ENCODE assay signal across 32 cellular contexts in genomic region chr6:6925391-6926164, GRCh38.
DNase-seq lines count a peak whose midpoint lies in the region; ATAC-seq and TF ChIP-seq lines count a peak whose summit lies in the region.
"Had no signal": no experiment of that assay in that cellular context is flagged by ENCODE, and none has a peak within 500 bp of the region (broad histone marks: within the 10 kb centered on the region; RNA-seq: fewer than 3 reads in every experiment).

No MANE protein-coding gene starts in this region.

- CTCF ChIA-PET in RWPE1 (lab: Yijun Ruan, JAX), result interaction anchor here (0.7 kb wide), 1 partner anchor 11 kb away, joined by 3 read pairs; no protein-coding TSS in a partner anchor

- ATAC-seq in esophagus mucosa (peak; percentile 17), HG02884 (IDR thresholded peaks at IDR 0.05; ENCODE audit: unreplicated experiment) (no peak)
- ATAC-seq in stimulated activated effector memory CD8-positive, alpha-beta T cell treated with anti-CD3 and anti-CD28 coated beads, Interleukin-12 subunit alpha, Interleukin-12 subunit beta, amount 100 ng/mL, for 72 hours, result no peak
- ATAC-seq: activated T-helper 17 cell treated with anti-CD3 and anti-CD28 coated beads, Interleukin-2, amount 50 U/mL, for 72 hours; heart left ventricle; left colon had no signal

- POLR2A ChIA-PET in RWPE1 (lab: Yijun Ruan, JAX; ENCODE audit: low non-redundant PET), result no interaction called here

- H3K27ac ChIP-seq in RWPE1, result no peak overlapping the region
- H3K27ac ChIP-seq: neutrophil, Peyer's patch, prostate gland, SJCRH30, stomach, tibial artery had no signal

- no peaks in the 10 kb centered on the region for H3K4me1 Mint-ChIP-seq in stimulated activated effector memory CD8-positive, alpha-beta T cell treated with anti-CD3 and anti-CD28 coated beads, Interleukin-12 subunit alpha, Interleukin-12 subunit beta, amount 100 ng/mL, for 72 hours
- H3K4me1 Mint-ChIP-seq: activated CD4-positive, alpha-beta memory T cell treated with anti-CD3 and anti-CD28 coated beads, Interleukin-2, amount 10 ng/mL, durations not matched to agents 7 days and 5 days; activated naive CD4-positive, alpha-beta T cell treated with anti-CD3 and anti-CD28 coated beads, Interleukin-2, amount 50 U/mL, for 24 hours; activated T-helper 17 cell treated with anti-CD3 and anti-CD28 coated beads, Interleukin-2, amount 50 U/mL, for 72 hours; CD4-positive, alpha-beta memory T cell; central memory CD8-positive, alpha-beta T cell had no signal

- H3K36me3 Mint-ChIP-seq in stimulated activated effector memory CD8-positive, alpha-beta T cell treated with anti-CD3 and anti-CD28 coated beads, Interleukin-12 subunit alpha, Interleukin-12 subunit beta, amount 100 ng/mL, for 72 hours, result no peaks in the 10 kb centered on the region
- H3K36me3 Mint-ChIP-seq: activated naive CD4-positive, alpha-beta T cell treated with anti-CD3 and anti-CD28 coated beads, Interleukin-2, amount 50 U/mL, for 24 hours; CD4-positive, alpha-beta memory T cell had no signal

- no peaks in the 10 kb centered on the region for H3K9me3 Mint-ChIP-seq in stimulated activated effector memory CD8-positive, alpha-beta T cell treated with anti-CD3 and anti-CD28 coated beads, Interleukin-12 subunit alpha, Interleukin-12 subunit beta, amount 100 ng/mL, for 72 hours
- H3K9me3 Mint-ChIP-seq: activated CD4-positive, alpha-beta memory T cell treated with anti-CD3 and anti-CD28 coated beads, Interleukin-2, amount 10 ng/mL, durations not matched to agents 7 days and 5 days; activated naive CD4-positive, alpha-beta T cell treated with anti-CD3 and anti-CD28 coated beads, Interleukin-2, amount 50 U/mL, for 24 hours; central memory CD8-positive, alpha-beta T cell had no signal

- DNase-seq in AG08395 (ENCODE audit: low spot score), result peak; percentile 40
- peak; percentile 20 for DNase-seq in RWPE1 (ENCODE audit: low spot score)
- peak; percentile 65 for DNase-seq in myocyte (ENCODE audit: low read depth)
- DNase-seq in hypothalamus (lab: John Stamatoyannopoulos, UW), result no peak
- DNase-seq in retina, result no peak
- no peak for DNase-seq in stimulated activated effector memory CD8-positive, alpha-beta T cell treated with anti-CD3 and anti-CD28 coated beads, Interleukin-12 subunit alpha, Interleukin-12 subunit beta, amount 100 ng/mL, for 72 hours (ENCODE audit: low spot score in 2 of 2)
- DNase-seq: 8988T; activated CD4-positive, alpha-beta memory T cell treated with anti-CD3 and anti-CD28 coated beads, Interleukin-2, amount 10 ng/mL, durations not matched to agents 7 days and 5 days; activated CD8-positive, alpha-beta memory T cell treated with anti-CD3 and anti-CD28 coated beads, Interleukin-2, amount 50 U/mL, for 48 hours; anterior cingulate cortex; CD4-positive, alpha-beta memory T cell; dermis blood vessel endothelial cell; GOT3; heart left ventricle; left colon; NCI-H1092 treated with DMSO at 0.1 percent for 48 hours; NCI-H187 treated with DMSO at 0.1 percent for 48 hours; NCI-H2171 treated with DMSO at 0.1 percent for 48 hours; Peyer's patch; SJCRH30; stimulated activated CD4-positive, alpha-beta T cell treated with anti-CD3 and anti-CD28 coated beads, Interleukin-1b, Interleukin-23, amount 100 ng/mL, for 48 hours; stimulated activated CD8-positive, alpha-beta memory T cell treated with anti-CD3 and anti-CD28 coated beads, Interleukin-4, amount 100 ng/mL, for 48 hours; stomach; T-helper 1 cell; tibial artery had no signal

- H3K4me3 Mint-ChIP-seq in stimulated activated effector memory CD8-positive, alpha-beta T cell treated with anti-CD3 and anti-CD28 coated beads, Interleukin-12 subunit alpha, Interleukin-12 subunit beta, amount 100 ng/mL, for 72 hours, result no peak overlapping the region
- H3K4me3 Mint-ChIP-seq: activated CD4-positive, alpha-beta memory T cell treated with anti-CD3 and anti-CD28 coated beads, Interleukin-2, amount 10 ng/mL, durations not matched to agents 7 days and 5 days; activated naive CD4-positive, alpha-beta T cell treated with anti-CD3 and anti-CD28 coated beads, Interleukin-2, amount 50 U/mL, for 24 hours; activated T-helper 17 cell treated with anti-CD3 and anti-CD28 coated beads, Interleukin-2, amount 50 U/mL, for 72 hours; CD4-positive, alpha-beta memory T cell; central memory CD8-positive, alpha-beta T cell had no signal

- H3K27ac Mint-ChIP-seq in stimulated activated effector memory CD8-positive, alpha-beta T cell treated with anti-CD3 and anti-CD28 coated beads, Interleukin-12 subunit alpha, Interleukin-12 subunit beta, amount 100 ng/mL, for 72 hours, result no peak overlapping the region
- H3K27ac Mint-ChIP-seq: activated CD4-positive, alpha-beta memory T cell treated with anti-CD3 and anti-CD28 coated beads, Interleukin-2, amount 10 ng/mL, durations not matched to agents 7 days and 5 days; activated naive CD4-positive, alpha-beta T cell treated with anti-CD3 and anti-CD28 coated beads, Interleukin-2, amount 50 U/mL, for 24 hours; activated T-helper 17 cell treated with anti-CD3 and anti-CD28 coated beads, Interleukin-2, amount 50 U/mL, for 72 hours; CD4-positive, alpha-beta memory T cell had no signal

- no peak for TF ChIP-seq CTCF in RWPE1 (conservative IDR thresholded peaks at IDR 0.05; ENCODE audit: low read depth)

Comparison
In these comparisons a context has a peak if more than half of its experiments do, and no peak if none do; other contexts are left out.
1. DNase-seq: peak in AG08395 (single experiment), RWPE1 (single experiment) and myocyte (single experiment); none in hypothalamus (0 of 51), retina (single experiment) and stimulated activated effector memory CD8-positive, alpha-beta T cell treated with anti-CD3 and anti-CD28 coated beads, Interleukin-12 subunit alpha, Interleukin-12 subunit beta, amount 100 ng/mL, for 72 hours (0 of 2).